Comparison of ENCODE assay signal across 1 cellular context in the genomic region with DNA sequence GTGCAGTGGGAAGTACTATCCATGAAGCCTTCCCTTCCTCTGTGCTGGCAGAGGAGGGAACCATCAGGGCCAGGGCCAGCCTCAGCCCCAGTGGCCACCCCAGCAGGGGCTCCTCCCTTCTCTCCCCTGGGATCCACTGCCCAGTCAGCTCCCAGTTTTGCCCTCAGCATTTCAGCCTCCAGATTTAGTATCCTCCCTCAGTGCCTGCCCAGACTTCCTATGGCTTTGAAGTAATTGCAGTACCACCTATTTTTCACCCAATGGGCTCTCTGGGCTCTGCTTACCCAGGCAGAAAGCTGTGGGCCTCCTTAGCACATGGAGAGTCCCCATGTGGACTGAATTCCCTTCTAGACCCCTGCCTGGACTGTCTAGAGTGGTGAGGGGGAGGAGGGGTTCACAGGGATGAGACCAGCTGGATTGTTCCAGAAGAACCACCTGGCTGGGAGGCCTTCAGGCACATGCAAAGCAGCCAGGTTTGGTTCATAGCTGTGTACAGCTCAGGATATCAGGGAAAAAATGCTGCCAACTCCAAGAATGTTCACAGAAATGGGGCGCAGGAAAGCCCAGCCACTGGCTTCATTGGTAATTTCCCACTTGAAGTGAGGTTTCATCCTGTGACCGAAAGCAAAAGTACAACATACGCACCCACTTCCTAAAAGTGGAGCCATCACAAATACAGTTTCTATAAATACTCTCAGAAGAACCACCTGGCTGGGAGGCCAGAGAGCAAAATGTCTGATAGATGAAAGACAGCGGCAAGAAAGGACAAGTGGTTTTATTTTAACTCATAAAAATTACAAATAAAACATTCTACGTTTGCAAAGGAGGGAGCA.
TF ChIP-seq lines count a peak whose summit lies in the region.

No MANE protein-coding gene starts in this region.

TF ChIP-seq in H1, 55 proteins besides CTCF, POLR2A, EP300 and RAD21:
- TF ChIP-seq SIN3A (conservative IDR thresholded peaks at IDR 0.05 in 1 of 2, IDR thresholded peaks at IDR 0.05 in 1 of 2; ENCODE audit: low read depth in 1 of 2, low read length in 2 of 2): no peak
- TF ChIP-seq ZNF274 (IDR thresholded peaks at IDR 0.05; ENCODE audit: borderline replicate concordance, extremely low read depth, low read length): no peak
- no peak for TF ChIP-seq GABPA (IDR thresholded peaks at IDR 0.05; ENCODE audit: borderline replicate concordance, insufficient read depth, low read length)
- no peak for TF ChIP-seq BACH1 (IDR thresholded peaks at IDR 0.05; ENCODE audit: low read length)
- no peak for TF ChIP-seq SP4 (IDR thresholded peaks at IDR 0.05; ENCODE audit: low read length)
- no peak for TF ChIP-seq POLR2AphosphoS5 (IDR thresholded peaks at IDR 0.05; ENCODE audit: low read depth, low read length)
- no peak for TF ChIP-seq CBX8 (IDR thresholded peaks at IDR 0.05; ENCODE audit: borderline replicate concordance, low read depth, low read length)
- TF ChIP-seq TAF7 (optimal IDR thresholded peaks at IDR 0.05; ENCODE audit: borderline replicate concordance, low read depth, low read length): no peak
- TF ChIP-seq NANOG (IDR thresholded peaks at IDR 0.05; ENCODE audit: insufficient read depth, low read depth, low read length, poor library complexity, severe bottlenecking): no peak
- TF ChIP-seq EZH2 (IDR thresholded peaks at IDR 0.05; ENCODE audit: low read depth, low read length, severe bottlenecking): no peak
TF ChIP-seq in H1: peak in this region for 0.
